Comparison of ENCODE assay signal across 10 cellular contexts in genomic region chr4:86302242-86302641, GRCh38. TPM values are rescaled to one million over a fixed set of nuclear protein-coding genes. Genes with fewer than 3 reads are reported as not detected.
DNase-seq lines count a peak whose midpoint lies in the region; ATAC-seq and TF ChIP-seq lines count a peak whose summit lies in the region.
"Had no signal": no experiment of that assay in that cellular context is flagged by ENCODE, and none has a peak within 500 bp of the region (broad histone marks: within the 10 kb centered on the region; RNA-seq: fewer than 3 reads in every experiment).

No MANE protein-coding gene starts in this region.

- intact Hi-C loops in ovary (cut with DNase I) = no loop called here
- intact Hi-C loops in activated CD8-positive, alpha-beta T cell treated with anti-CD3 and anti-CD28 coated beads for 36 hours (cut with micrococcal nuclease) = no loop called here

- DNase-seq in HFF-Myc (ENCODE audit: extremely low read depth, low read depth) (peak; percentile 2), NCI-H748 treated with DMSO at 0.1 percent for 48 hours (lab: John Stamatoyannopoulos, UW) (peak; percentile 61), foreskin keratinocyte (no peak), ovary (peak in 4 of 5 donors; percentile 18 to 72 (median 32)), osteoblast (ENCODE audit: insufficient read length, low spot score, missing footprints) (no peak)
- no peak for DNase-seq in activated CD8-positive, alpha-beta T cell treated with anti-CD3 and anti-CD28 coated beads for 36 hours
- DNase-seq: psoas muscle, T-helper 1 cell had no signal

- H3K9me3 Mint-ChIP-seq in activated CD8-positive, alpha-beta T cell treated with anti-CD3 and anti-CD28 coated beads for 36 hours = no peaks in the 10 kb centered on the region

- ATAC-seq in foreskin keratinocyte (peak; percentile 38), GM21515 (IDR thresholded peaks at IDR 0.05; ENCODE audit: unreplicated experiment) (no peak), HG03354 (IDR thresholded peaks at IDR 0.05; ENCODE audit: poor library complexity, severe bottlenecking, unreplicated experiment) (no peak)
- ATAC-seq in activated CD8-positive, alpha-beta T cell treated with anti-CD3 and anti-CD28 coated beads for 36 hours = no peak

- H3K4me3 ChIP-seq in HFF-Myc (replicated peaks; ENCODE audit: low read depth, low read length) (no peak overlapping the region), ovary (no peak overlapping the region), osteoblast (ENCODE audit: insufficient read depth, low read length) (no peak overlapping the region)
- H3K4me3 ChIP-seq: psoas muscle had no signal

- POLR2A ChIA-PET in activated CD8-positive, alpha-beta T cell treated with anti-CD3 and anti-CD28 coated beads for 36 hours (lab: Charles Lee) = no interaction called here

- 17 to 36% (median 26%) methylated on average over 4 of the region's 4 CpGs for WGBS in ovary, 3 donors

- no peaks in the 10 kb centered on the region for H3K9me3 ChIP-seq in ovary
- H3K9me3 ChIP-seq in osteoblast (ENCODE audit: low read depth, low read length) = no peaks in the 10 kb centered on the region

- no peak overlapping the region for H3K27ac Mint-ChIP-seq in activated CD8-positive, alpha-beta T cell treated with anti-CD3 and anti-CD28 coated beads for 36 hours

- H3K27me3 ChIP-seq in foreskin keratinocyte = no peaks in the 10 kb centered on the region
- H3K27me3 ChIP-seq in ovary = no peaks in the 10 kb centered on the region
- H3K27me3 ChIP-seq in osteoblast (ENCODE audit: insufficient read depth, low read length) = no peaks in the 10 kb centered on the region

- no peak overlapping the region for H3K4me2 ChIP-seq in osteoblast (ENCODE audit: insufficient read depth, low read length)

- no peak overlapping the region for H2AFZ ChIP-seq in osteoblast (ENCODE audit: low read length)

- H3K79me2 ChIP-seq in osteoblast (ENCODE audit: insufficient read depth, low read length) = no peaks in the 10 kb centered on the region

- H3K4me1 ChIP-seq in foreskin keratinocyte = no peaks in the 10 kb centered on the region
- no peaks in the 10 kb centered on the region for H3K4me1 ChIP-seq in ovary (ENCODE audit: insufficient read depth)
- H3K4me1 ChIP-seq in osteoblast (ENCODE audit: insufficient read depth, low read length) = peaks cover 10% of the 10 kb centered on the region
- H3K4me1 ChIP-seq: psoas muscle had no signal

- H3K27ac ChIP-seq in foreskin keratinocyte (no peak overlapping the region), ovary (no peak overlapping the region), osteoblast (ENCODE audit: low read depth, low read length) (no peak overlapping the region)
- H3K27ac ChIP-seq: psoas muscle had no signal

- no peaks in the 10 kb centered on the region for H4K20me1 ChIP-seq in osteoblast (ENCODE audit: insufficient read depth, low read length)

- H3K27me3 Mint-ChIP-seq in activated CD8-positive, alpha-beta T cell treated with anti-CD3 and anti-CD28 coated beads for 36 hours = peaks cover 2% of the 10 kb centered on the region

- H3K36me3 Mint-ChIP-seq in activated CD8-positive, alpha-beta T cell treated with anti-CD3 and anti-CD28 coated beads for 36 hours (ENCODE audit: low read depth) = no peaks in the 10 kb centered on the region

- H3K36me3 ChIP-seq in ovary (no peaks in the 10 kb centered on the region), osteoblast (ENCODE audit: insufficient read depth, low read length) (no peaks in the 10 kb centered on the region)

- no peak for TF ChIP-seq POLR2A in ovary (IDR thresholded peaks at IDR 0.05)

- no peak overlapping the region for H3K4me3 Mint-ChIP-seq in activated CD8-positive, alpha-beta T cell treated with anti-CD3 and anti-CD28 coated beads for 36 hours

- CTCF ChIA-PET in activated CD8-positive, alpha-beta T cell treated with anti-CD3 and anti-CD28 coated beads for 36 hours (lab: Charles Lee) = no interaction called here

- no peak for TF ChIP-seq EP300 in ovary (IDR thresholded peaks at IDR 0.05)

- no peaks in the 10 kb centered on the region for H3K4me1 Mint-ChIP-seq in activated CD8-positive, alpha-beta T cell treated with anti-CD3 and anti-CD28 coated beads for 36 hours (ENCODE audit: low read depth)

- TF ChIP-seq CTCF in HFF-Myc (IDR thresholded peaks at IDR 0.05; ENCODE audit: low read depth, low read length, missing control alignments) (no peak), foreskin keratinocyte (conservative IDR thresholded peaks at IDR 0.05) (no peak), ovary (IDR thresholded peaks at IDR 0.05) (no peak), osteoblast (IDR thresholded peaks at IDR 0.05; ENCODE audit: extremely low read depth, low read depth, low read length) (no peak)
- TF ChIP-seq CTCF in activated CD8-positive, alpha-beta T cell treated with anti-CD3 and anti-CD28 coated beads for 36 hours (IDR thresholded peaks at IDR 0.05) = no peak

RNA-seq across cellular contexts. Expression of gene MAPK10, which starts 57.6 kb away (rescaled TPM):
- total RNA-seq in foreskin keratinocyte = 4.2 and 5.9 TPM in 2 replicates
- 1.2 and 2.1 TPM in 2 replicates for polyA plus RNA-seq in foreskin keratinocyte
- 10 to 100 TPM; 24.6 to 41.6 (median 37.8) TPM for total RNA-seq in ovary
- polyA plus RNA-seq in ovary = 10 to 100 TPM; 19.3 to 27.6 TPM
- 12.1 and 13.0 TPM in 2 replicates for total RNA-seq in osteoblast
- not detected for total RNA-seq in activated CD8-positive, alpha-beta T cell treated with anti-CD3 and anti-CD28 coated beads for 36 hours

Comparison
In these comparisons a context has a peak if more than half of its experiments do, and no peak if none do; other contexts are left out.
1. DNase-seq: peak in HFF-Myc (single experiment), NCI-H748 treated with DMSO at 0.1 percent for 48 hours (single experiment) and ovary (4 of 5); none in foreskin keratinocyte (0 of 2), osteoblast (single experiment) and activated CD8-positive, alpha-beta T cell treated with anti-CD3 and anti-CD28 coated beads for 36 hours (single experiment).